In the genomic region with DNA sequence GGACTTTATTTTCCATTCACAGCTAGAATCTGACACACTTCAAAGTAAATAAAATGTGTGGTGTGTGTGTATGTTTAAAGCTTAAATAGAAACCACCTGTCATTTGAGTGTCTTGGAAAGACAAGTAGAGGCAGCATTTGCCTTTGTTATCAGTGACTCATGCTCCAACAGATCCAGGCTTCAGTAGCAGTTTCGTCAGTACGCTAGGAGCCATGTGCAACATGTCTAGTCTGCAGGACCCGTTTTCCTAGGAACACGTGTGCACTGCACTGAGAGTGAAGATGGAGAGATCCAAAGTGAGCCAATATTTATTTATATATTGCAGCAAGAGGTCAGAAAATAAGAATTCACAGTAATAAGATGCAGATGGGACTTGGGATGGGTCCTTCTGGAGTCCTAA, we compare ENCODE assay signal across 1 cellular context.
TF ChIP-seq lines count a peak whose summit lies in the region.

No MANE protein-coding gene starts in this region.

TF ChIP-seq in SK-N-SH, 30 proteins besides CTCF, POLR2A, EP300 and RAD21 (continued from another document):
- TF ChIP-seq, protein P1, sequence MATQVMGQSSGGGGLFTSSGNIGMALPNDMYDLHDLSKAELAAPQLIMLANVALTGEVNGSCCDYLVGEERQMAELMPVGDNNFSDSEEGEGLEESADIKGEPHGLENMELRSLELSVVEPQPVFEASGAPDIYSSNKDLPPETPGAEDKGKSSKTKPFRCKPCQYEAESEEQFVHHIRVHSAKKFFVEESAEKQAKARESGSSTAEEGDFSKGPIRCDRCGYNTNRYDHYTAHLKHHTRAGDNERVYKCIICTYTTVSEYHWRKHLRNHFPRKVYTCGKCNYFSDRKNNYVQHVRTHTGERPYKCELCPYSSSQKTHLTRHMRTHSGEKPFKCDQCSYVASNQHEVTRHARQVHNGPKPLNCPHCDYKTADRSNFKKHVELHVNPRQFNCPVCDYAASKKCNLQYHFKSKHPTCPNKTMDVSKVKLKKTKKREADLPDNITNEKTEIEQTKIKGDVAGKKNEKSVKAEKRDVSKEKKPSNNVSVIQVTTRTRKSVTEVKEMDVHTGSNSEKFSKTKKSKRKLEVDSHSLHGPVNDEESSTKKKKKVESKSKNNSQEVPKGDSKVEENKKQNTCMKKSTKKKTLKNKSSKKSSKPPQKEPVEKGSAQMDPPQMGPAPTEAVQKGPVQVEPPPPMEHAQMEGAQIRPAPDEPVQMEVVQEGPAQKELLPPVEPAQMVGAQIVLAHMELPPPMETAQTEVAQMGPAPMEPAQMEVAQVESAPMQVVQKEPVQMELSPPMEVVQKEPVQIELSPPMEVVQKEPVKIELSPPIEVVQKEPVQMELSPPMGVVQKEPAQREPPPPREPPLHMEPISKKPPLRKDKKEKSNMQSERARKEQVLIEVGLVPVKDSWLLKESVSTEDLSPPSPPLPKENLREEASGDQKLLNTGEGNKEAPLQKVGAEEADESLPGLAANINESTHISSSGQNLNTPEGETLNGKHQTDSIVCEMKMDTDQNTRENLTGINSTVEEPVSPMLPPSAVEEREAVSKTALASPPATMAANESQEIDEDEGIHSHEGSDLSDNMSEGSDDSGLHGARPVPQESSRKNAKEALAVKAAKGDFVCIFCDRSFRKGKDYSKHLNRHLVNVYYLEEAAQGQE (IDR thresholded peaks at IDR 0.05; ENCODE audit: low read depth, low read length): 0 out of 2 replicates have a peak, but pooled peaks have one; percentile 47
- TF ChIP-seq JUND (IDR thresholded peaks at IDR 0.05) (peak; percentile 66), NFIC (IDR thresholded peaks at IDR 0.05; ENCODE audit: borderline replicate concordance) (peak; percentile 23; the same call in 1 of the 2 replicates)
- TF ChIP-seq, protein P2, sequence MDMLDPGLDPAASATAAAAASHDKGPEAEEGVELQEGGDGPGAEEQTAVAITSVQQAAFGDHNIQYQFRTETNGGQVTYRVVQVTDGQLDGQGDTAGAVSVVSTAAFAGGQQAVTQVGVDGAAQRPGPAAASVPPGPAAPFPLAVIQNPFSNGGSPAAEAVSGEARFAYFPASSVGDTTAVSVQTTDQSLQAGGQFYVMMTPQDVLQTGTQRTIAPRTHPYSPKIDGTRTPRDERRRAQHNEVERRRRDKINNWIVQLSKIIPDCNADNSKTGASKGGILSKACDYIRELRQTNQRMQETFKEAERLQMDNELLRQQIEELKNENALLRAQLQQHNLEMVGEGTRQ (IDR thresholded peaks at IDR 0.05; ENCODE audit: borderline replicate concordance, low read depth, low read length): peak; percentile 32; the same call in 1 of the 2 replicates
TF ChIP-seq in SK-N-SH: peak in this region for 16.
